Comparison of ENCODE assay signal across 9 cellular contexts in the genomic region with DNA sequence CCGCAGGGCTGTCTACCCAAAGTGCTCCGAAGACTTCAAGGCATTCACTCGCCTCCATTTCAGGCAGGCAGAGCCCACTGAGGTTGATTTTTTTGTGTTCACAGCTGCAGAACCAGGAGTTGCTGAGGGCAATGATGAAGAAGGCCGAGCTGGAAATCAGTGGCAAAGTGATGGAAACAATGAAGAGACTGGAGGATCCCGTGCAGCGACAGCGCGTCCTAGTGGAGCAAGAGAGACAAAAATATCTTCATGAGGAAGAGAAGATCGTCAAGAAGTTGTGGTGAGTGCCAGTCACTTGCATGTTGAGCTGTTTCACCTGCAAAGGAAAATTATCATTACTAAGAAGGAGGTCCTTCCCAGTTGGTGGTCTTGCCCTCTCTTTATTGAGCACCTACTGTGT.
A peak's percentile ranks its signal among the peaks of the same experiment; 100 is the strongest.
DNase-seq lines count a peak whose midpoint lies in the region; ATAC-seq and TF ChIP-seq lines count a peak whose summit lies in the region.
"Had no signal": no experiment of that assay in that cellular context is flagged by ENCODE, and none has a peak within 500 bp of the region (broad histone marks: within the 10 kb centered on the region; RNA-seq: fewer than 3 reads in every experiment).

No MANE protein-coding gene starts in this region.

- no peak overlapping the region for H3K4me3 ChIP-seq in GM23248
- H3K4me3 ChIP-seq: gastrocnemius medialis had no signal

- in situ Hi-C loops in GM23248 (cut with MboI), result loop anchor here (10.0 to 25.0 kb wide), 2 partner anchors 148 to 301 kb away; partner anchors contain the start of gene KIAA1217

- no peaks in the 10 kb centered on the region for H3K36me3 Mint-ChIP-seq in WTC11

- ATAC-seq in WTC11 (peak; percentile 47), GM18909 (IDR thresholded peaks at IDR 0.05; ENCODE audit: poor library complexity, unreplicated experiment) (no peak), HG02852 (IDR thresholded peaks at IDR 0.05; ENCODE audit: unreplicated experiment) (no peak)
- ATAC-seq: gastrocnemius medialis had no signal

- TF ChIP-seq CTCF in AG09319 (IDR thresholded peaks at IDR 0.05; ENCODE audit: low read depth, low read length), result peak; percentile 50
- no peak for TF ChIP-seq CTCF in WTC11 (IDR thresholded peaks at IDR 0.05)

- no peak overlapping the region for H3K27ac ChIP-seq in GM23248
- H3K27ac ChIP-seq: gastrocnemius medialis had no signal

- no peaks in the 10 kb centered on the region for H3K79me2 ChIP-seq in GM23248 (ENCODE audit: insufficient read depth)

- no peaks in the 10 kb centered on the region for H3K9me3 Mint-ChIP-seq in WTC11

- H3K27ac Mint-ChIP-seq in WTC11, result no peak overlapping the region

- H3K9me2 ChIP-seq in GM23248 (ENCODE audit: insufficient read depth), result no peaks in the 10 kb centered on the region

- H3K9me3 ChIP-seq in GM23248 (ENCODE audit: low read depth), result no peaks in the 10 kb centered on the region
- H3K9me3 ChIP-seq: gastrocnemius medialis had no signal

- H3K9ac ChIP-seq in GM23248, result no peak overlapping the region

- H3K36me3 ChIP-seq in GM23248 (ENCODE audit: low read depth), result no peaks in the 10 kb centered on the region

- H4K20me1 ChIP-seq in GM23248 (ENCODE audit: insufficient read depth), result no peaks in the 10 kb centered on the region

- DNase-seq in AG09319 (ENCODE audit: extremely low read depth, low read depth) (no peak), GM23248 (peak; percentile 59), WTC11 (ENCODE audit: low spot score) (peak; percentile 34), islet precursor cell (peak; percentile 60)
- no peak for DNase-seq in stimulated activated CD4-positive, alpha-beta T cell treated with anti-CD3 and anti-CD28 coated beads, Interleukin-4, amount 100 ng/mL, for 24 hours
- no peak for DNase-seq in stimulated activated CD4-positive, alpha-beta T cell treated with anti-CD3 and anti-CD28 coated beads, Interleukin-4, amount 100 ng/mL, for 4 hours
- DNase-seq: gastrocnemius medialis had no signal

- H3K4me1 ChIP-seq in GM23248 (ENCODE audit: insufficient read depth), result no peaks in the 10 kb centered on the region

- no peak overlapping the region for H3K4me3 Mint-ChIP-seq in WTC11

- peaks cover 2% of the 10 kb centered on the region; the same call in 1 of the 2 replicates for H3F3A ChIP-seq in GM23248 (ENCODE audit: insufficient read depth)

- no peaks in the 10 kb centered on the region for H3K27me3 Mint-ChIP-seq in WTC11 (ENCODE audit: low read depth)

- POLR2A ChIA-PET in WTC11 (lab: Charles Lee), result interaction anchor here (0.7 kb wide), 1 partner anchor 39 kb away, joined by 3 read pairs; no protein-coding TSS in a partner anchor

- WGBS in GM23248 (ENCODE audit: low coverage in 1 of 2, low lambda C conversion rate in 2 of 2, missing lambda C conversion rate in 2 of 2), 2 experiments, result 54 to 60% methylated on average over 9 of the region's 9 CpGs

- H3K4me1 Mint-ChIP-seq in WTC11, result no peaks in the 10 kb centered on the region

- no peak overlapping the region for H2AFZ ChIP-seq in GM23248

- no peak overlapping the region for H3K4me2 ChIP-seq in GM23248 (ENCODE audit: unreplicated experiment)

- CTCF ChIA-PET in WTC11 (lab: Charles Lee), result interaction anchor here (0.6 to 1.6 kb wide), 14 partner anchors 9 to 1355 kb away, joined by 3 to 7 read pairs (median 4); no protein-coding TSS in a partner anchor

- no peaks in the 10 kb centered on the region for H3K27me3 ChIP-seq in GM23248 (replicated peaks; ENCODE audit: insufficient read depth)
- H3K27me3 ChIP-seq: gastrocnemius medialis had no signal

TF ChIP-seq in WTC11, 78 proteins besides CTCF, POLR2A, EP300 and RAD21 (continues in another document):
- TF ChIP-seq CBFB (CRISPR knock-in tag; IDR thresholded peaks at IDR 0.05; ENCODE audit: low read depth) (no peak), ELF4 (CRISPR knock-in tag; IDR thresholded peaks at IDR 0.05; ENCODE audit: low read depth) (no peak), ETV6 (CRISPR knock-in tag; IDR thresholded peaks at IDR 0.05) (no peak), TEAD4 (CRISPR knock-in tag; IDR thresholded peaks at IDR 0.05) (no peak), TP53 (CRISPR knock-in tag; IDR thresholded peaks at IDR 0.05) (no peak), PREB (CRISPR knock-in tag; IDR thresholded peaks at IDR 0.05; ENCODE audit: borderline replicate concordance) (no peak), ZNF423 (CRISPR knock-in tag; IDR thresholded peaks at IDR 0.05) (no peak)
- TF ChIP-seq, protein P1, sequence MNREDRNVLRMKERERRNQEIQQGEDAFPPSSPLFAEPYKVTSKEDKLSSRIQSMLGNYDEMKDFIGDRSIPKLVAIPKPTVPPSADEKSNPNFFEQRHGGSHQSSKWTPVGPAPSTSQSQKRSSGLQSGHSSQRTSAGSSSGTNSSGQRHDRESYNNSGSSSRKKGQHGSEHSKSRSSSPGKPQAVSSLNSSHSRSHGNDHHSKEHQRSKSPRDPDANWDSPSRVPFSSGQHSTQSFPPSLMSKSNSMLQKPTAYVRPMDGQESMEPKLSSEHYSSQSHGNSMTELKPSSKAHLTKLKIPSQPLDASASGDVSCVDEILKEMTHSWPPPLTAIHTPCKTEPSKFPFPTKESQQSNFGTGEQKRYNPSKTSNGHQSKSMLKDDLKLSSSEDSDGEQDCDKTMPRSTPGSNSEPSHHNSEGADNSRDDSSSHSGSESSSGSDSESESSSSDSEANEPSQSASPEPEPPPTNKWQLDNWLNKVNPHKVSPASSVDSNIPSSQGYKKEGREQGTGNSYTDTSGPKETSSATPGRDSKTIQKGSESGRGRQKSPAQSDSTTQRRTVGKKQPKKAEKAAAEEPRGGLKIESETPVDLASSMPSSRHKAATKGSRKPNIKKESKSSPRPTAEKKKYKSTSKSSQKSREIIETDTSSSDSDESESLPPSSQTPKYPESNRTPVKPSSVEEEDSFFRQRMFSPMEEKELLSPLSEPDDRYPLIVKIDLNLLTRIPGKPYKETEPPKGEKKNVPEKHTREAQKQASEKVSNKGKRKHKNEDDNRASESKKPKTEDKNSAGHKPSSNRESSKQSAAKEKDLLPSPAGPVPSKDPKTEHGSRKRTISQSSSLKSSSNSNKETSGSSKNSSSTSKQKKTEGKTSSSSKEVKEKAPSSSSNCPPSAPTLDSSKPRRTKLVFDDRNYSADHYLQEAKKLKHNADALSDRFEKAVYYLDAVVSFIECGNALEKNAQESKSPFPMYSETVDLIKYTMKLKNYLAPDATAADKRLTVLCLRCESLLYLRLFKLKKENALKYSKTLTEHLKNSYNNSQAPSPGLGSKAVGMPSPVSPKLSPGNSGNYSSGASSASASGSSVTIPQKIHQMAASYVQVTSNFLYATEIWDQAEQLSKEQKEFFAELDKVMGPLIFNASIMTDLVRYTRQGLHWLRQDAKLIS (CRISPR knock-in tag; IDR thresholded peaks at IDR 0.05; ENCODE audit: borderline replicate concordance), result no peak
- TF ChIP-seq, protein P2, sequence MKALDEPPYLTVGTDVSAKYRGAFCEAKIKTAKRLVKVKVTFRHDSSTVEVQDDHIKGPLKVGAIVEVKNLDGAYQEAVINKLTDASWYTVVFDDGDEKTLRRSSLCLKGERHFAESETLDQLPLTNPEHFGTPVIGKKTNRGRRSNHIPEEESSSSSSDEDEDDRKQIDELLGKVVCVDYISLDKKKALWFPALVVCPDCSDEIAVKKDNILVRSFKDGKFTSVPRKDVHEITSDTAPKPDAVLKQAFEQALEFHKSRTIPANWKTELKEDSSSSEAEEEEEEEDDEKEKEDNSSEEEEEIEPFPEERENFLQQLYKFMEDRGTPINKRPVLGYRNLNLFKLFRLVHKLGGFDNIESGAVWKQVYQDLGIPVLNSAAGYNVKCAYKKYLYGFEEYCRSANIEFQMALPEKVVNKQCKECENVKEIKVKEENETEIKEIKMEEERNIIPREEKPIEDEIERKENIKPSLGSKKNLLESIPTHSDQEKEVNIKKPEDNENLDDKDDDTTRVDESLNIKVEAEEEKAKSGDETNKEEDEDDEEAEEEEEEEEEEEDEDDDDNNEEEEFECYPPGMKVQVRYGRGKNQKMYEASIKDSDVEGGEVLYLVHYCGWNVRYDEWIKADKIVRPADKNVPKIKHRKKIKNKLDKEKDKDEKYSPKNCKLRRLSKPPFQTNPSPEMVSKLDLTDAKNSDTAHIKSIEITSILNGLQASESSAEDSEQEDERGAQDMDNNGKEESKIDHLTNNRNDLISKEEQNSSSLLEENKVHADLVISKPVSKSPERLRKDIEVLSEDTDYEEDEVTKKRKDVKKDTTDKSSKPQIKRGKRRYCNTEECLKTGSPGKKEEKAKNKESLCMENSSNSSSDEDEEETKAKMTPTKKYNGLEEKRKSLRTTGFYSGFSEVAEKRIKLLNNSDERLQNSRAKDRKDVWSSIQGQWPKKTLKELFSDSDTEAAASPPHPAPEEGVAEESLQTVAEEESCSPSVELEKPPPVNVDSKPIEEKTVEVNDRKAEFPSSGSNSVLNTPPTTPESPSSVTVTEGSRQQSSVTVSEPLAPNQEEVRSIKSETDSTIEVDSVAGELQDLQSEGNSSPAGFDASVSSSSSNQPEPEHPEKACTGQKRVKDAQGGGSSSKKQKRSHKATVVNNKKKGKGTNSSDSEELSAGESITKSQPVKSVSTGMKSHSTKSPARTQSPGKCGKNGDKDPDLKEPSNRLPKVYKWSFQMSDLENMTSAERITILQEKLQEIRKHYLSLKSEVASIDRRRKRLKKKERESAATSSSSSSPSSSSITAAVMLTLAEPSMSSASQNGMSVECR (CRISPR knock-in tag; IDR thresholded peaks at IDR 0.05; ENCODE audit: borderline replicate concordance), result no peak

Comparison
In these comparisons a context has a peak if more than half of its experiments do, and no peak if none do; other contexts are left out.
1. DNase-seq: peak in GM23248 (single experiment), WTC11 (single experiment) and islet precursor cell (single experiment); none in AG09319 (single experiment), stimulated activated CD4-positive, alpha-beta T cell treated with anti-CD3 and anti-CD28 coated beads, Interleukin-4, amount 100 ng/mL, for 24 hours (single experiment) and stimulated activated CD4-positive, alpha-beta T cell treated with anti-CD3 and anti-CD28 coated beads, Interleukin-4, amount 100 ng/mL, for 4 hours (0 of 2).